Comparison of ENCODE assay signal across 1 cellular context in the genomic region with DNA sequence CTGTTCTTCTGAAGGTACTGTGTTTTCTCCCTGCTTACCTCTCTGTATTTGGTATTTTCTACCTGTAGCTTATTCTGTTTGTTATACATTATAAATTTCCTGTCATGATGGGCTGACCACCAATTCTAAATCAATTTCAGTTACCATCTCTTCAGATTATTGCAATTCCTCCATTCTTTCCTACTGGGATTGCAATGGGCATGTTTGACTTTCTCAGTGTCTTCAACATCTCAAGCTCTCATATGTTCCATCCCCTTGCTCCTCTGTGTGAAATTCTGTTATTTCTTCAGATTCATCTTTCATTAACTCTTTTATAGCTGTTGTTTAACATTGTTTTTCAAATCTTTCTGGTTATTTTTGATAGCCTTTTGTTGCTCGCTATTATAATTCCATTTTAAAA.
TF ChIP-seq lines count a peak whose summit lies in the region.

No MANE protein-coding gene starts in this region.

TF ChIP-seq in K562, 482 proteins besides CTCF, POLR2A, EP300 and RAD21:
- TF ChIP-seq, protein P1, sequence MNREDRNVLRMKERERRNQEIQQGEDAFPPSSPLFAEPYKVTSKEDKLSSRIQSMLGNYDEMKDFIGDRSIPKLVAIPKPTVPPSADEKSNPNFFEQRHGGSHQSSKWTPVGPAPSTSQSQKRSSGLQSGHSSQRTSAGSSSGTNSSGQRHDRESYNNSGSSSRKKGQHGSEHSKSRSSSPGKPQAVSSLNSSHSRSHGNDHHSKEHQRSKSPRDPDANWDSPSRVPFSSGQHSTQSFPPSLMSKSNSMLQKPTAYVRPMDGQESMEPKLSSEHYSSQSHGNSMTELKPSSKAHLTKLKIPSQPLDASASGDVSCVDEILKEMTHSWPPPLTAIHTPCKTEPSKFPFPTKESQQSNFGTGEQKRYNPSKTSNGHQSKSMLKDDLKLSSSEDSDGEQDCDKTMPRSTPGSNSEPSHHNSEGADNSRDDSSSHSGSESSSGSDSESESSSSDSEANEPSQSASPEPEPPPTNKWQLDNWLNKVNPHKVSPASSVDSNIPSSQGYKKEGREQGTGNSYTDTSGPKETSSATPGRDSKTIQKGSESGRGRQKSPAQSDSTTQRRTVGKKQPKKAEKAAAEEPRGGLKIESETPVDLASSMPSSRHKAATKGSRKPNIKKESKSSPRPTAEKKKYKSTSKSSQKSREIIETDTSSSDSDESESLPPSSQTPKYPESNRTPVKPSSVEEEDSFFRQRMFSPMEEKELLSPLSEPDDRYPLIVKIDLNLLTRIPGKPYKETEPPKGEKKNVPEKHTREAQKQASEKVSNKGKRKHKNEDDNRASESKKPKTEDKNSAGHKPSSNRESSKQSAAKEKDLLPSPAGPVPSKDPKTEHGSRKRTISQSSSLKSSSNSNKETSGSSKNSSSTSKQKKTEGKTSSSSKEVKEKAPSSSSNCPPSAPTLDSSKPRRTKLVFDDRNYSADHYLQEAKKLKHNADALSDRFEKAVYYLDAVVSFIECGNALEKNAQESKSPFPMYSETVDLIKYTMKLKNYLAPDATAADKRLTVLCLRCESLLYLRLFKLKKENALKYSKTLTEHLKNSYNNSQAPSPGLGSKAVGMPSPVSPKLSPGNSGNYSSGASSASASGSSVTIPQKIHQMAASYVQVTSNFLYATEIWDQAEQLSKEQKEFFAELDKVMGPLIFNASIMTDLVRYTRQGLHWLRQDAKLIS (CRISPR knock-in tag; IDR thresholded peaks at IDR 0.05): peak; percentile 53; the same call in 1 of the 2 replicates
- TF ChIP-seq POLR2H (tag; IDR thresholded peaks at IDR 0.05; ENCODE audit: low read depth) (0 out of 2 replicates have a peak, but pooled peaks have one; percentile 49), NCOA4 (IDR thresholded peaks at IDR 0.05; ENCODE audit: partially characterized antibody) (peak; percentile 31), TSC22D4 (tag; IDR thresholded peaks at IDR 0.05) (0 out of 2 replicates have a peak, but pooled peaks have one; percentile 50), CSDE1 (IDR thresholded peaks at IDR 0.05) (0 out of 4 replicates have a peak, but pooled peaks of 1 of the 2 experiments have one; percentile 58), LCOR (CRISPR knock-in tag; IDR thresholded peaks at IDR 0.05) (peak; percentile 25; the same call in 1 of the 2 replicates), NR2C1 (IDR thresholded peaks at IDR 0.05) (0 out of 2 replicates have a peak, but pooled peaks have one; percentile 1), NR2C1 (tag; IDR thresholded peaks at IDR 0.05) (no peak), POLR3G (IDR thresholded peaks at IDR 0.05; ENCODE audit: extremely low read depth, insufficient read length, insufficient replicate concordance) (no peak), ZNF717 (CRISPR knock-in tag; IDR thresholded peaks at IDR 0.05) (0 out of 2 replicates have a peak, but pooled peaks have one; percentile 46), CAMTA2 (CRISPR knock-in tag; conservative IDR thresholded peaks at IDR 0.05) (no peak), NCOA1 (IDR thresholded peaks at IDR 0.05; ENCODE audit: low read depth) (no peak), TAF1 (IDR thresholded peaks at IDR 0.05; ENCODE audit: control insufficient read depth, extremely low read depth, insufficient read depth, low read length, severe bottlenecking) (no peak), SUPT5H (IDR thresholded peaks at IDR 0.05) (peak; percentile 46; the same call in 1 of the 2 replicates)
- TF ChIP-seq, protein P2, sequence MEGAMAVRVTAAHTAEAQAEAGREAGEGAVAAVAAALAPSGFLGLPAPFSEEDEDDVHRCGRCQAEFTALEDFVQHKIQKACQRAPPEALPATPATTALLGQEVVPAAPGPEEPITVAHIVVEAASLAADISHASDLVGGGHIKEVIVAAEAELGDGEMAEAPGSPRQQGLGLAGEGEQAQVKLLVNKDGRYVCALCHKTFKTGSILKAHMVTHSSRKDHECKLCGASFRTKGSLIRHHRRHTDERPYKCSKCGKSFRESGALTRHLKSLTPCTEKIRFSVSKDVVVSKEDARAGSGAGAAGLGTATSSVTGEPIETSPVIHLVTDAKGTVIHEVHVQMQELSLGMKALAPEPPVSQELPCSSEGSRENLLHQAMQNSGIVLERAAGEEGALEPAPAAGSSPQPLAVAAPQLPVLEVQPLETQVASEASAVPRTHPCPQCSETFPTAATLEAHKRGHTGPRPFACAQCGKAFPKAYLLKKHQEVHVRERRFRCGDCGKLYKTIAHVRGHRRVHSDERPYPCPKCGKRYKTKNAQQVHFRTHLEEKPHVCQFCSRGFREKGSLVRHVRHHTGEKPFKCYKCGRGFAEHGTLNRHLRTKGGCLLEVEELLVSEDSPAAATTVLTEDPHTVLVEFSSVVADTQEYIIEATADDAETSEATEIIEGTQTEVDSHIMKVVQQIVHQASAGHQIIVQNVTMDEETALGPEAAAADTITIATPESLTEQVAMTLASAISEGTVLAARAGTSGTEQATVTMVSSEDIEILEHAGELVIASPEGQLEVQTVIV (CRISPR knock-in tag; IDR thresholded peaks at IDR 0.05; ENCODE audit: borderline replicate concordance): peak; percentile 68; the same call in 1 of the 2 replicates
- TF ChIP-seq, protein P3, sequence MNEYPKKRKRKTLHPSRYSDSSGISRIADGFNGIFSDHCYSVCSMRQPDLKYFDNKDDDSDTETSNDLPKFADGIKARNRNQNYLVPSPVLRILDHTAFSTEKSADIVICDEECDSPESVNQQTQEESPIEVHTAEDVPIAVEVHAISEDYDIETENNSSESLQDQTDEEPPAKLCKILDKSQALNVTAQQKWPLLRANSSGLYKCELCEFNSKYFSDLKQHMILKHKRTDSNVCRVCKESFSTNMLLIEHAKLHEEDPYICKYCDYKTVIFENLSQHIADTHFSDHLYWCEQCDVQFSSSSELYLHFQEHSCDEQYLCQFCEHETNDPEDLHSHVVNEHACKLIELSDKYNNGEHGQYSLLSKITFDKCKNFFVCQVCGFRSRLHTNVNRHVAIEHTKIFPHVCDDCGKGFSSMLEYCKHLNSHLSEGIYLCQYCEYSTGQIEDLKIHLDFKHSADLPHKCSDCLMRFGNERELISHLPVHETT (CRISPR knock-in tag; conservative IDR thresholded peaks at IDR 0.05 in 1 of 2, IDR thresholded peaks at IDR 0.05 in 1 of 2): no peak
- TF ChIP-seq, protein P4, sequence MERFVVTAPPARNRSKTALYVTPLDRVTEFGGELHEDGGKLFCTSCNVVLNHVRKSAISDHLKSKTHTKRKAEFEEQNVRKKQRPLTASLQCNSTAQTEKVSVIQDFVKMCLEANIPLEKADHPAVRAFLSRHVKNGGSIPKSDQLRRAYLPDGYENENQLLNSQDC (CRISPR knock-in tag; IDR thresholded peaks at IDR 0.05): no peak
